Comparison of ENCODE assay signal across 12 cellular contexts in the genomic region with DNA sequence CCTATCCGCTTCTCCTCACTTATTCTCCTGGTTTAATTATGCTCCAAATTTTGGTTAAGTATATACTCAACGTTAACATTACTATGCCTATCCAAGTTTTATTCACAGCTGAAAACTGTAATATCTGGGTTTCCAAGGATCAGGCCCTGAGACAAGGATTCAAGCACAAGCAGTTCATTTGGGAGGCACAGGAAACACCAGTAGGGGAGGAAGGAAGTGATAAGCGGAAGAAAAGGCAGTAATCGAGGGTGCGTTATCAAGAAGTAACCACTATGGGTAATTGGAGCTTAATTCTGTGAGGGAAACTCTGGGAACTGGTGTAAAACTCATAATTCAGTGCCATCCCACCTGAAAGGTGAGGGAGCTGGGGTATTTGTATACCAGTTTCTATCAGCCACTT.
"Had no signal": no experiment of that assay in that cellular context is flagged by ENCODE, and none has a peak within 500 bp of the region (broad histone marks: within the 10 kb centered on the region; RNA-seq: fewer than 3 reads in every experiment).

No MANE protein-coding gene starts in this region.

- ATAC-seq: esophagus mucosa, heart right ventricle, natural killer cell had no signal

- DNase-seq: dorsolateral prefrontal cortex; effector CD8-positive, alpha-beta T cell; heart right ventricle; hypothalamus; kidney glomerular epithelial cell; mammary epithelial cell; natural killer cell; posterior cingulate gyrus; small intestine; stimulated activated CD4-positive, alpha-beta T cell treated with anti-CD3 and anti-CD28 coated beads, Interleukin-12 subunit alpha, Interleukin-12 subunit beta, amount 100 ng/mL, for 4 hours; stimulated activated naive CD4-positive, alpha-beta T cell treated with Interleukin-2 at 50 U/mL for 16 hours had no signal
